In genomic region chr4:40057540-40058091, GRCh38 we compare ENCODE assay signal across 8 cellular contexts. TPM values are rescaled to one million over a fixed set of nuclear protein-coding genes. Genes with fewer than 3 reads are reported as not detected.
DNase-seq lines count a peak whose midpoint lies in the region; TF ChIP-seq lines count a peak whose summit lies in the region.

No MANE protein-coding gene starts in this region.

- peak overlapping the region; percentile 60 for H2AFZ ChIP-seq in neural cell (ENCODE audit: low read depth, low read length)

- peak overlapping the region; percentile 98 for H3K4me2 ChIP-seq in neural cell (ENCODE audit: low read length)

- H3F3A ChIP-seq in neural cell (ENCODE audit: insufficient read depth, low read length, poor library complexity, severe bottlenecking), result peaks cover 6% of the 10 kb centered on the region

- TF ChIP-seq EP300 in neural cell (conservative IDR thresholded peaks at IDR 0.05; ENCODE audit: poor library complexity, severe bottlenecking), result peak; percentile 45

- POLR2A ChIA-PET in RWPE1 (lab: Yijun Ruan, JAX; ENCODE audit: low non-redundant PET), result interaction anchor here (0.9 to 1.0 kb wide), 2 partner anchors 127 to 259 kb away, joined by 3 to 14 read pairs; no protein-coding TSS in a partner anchor

- H3K9ac ChIP-seq in neural cell (ENCODE audit: low read length), result peak overlapping the region; percentile 99
- peak overlapping the region; percentile 89 to 97 (median 93) for H3K9ac ChIP-seq in subcutaneous abdominal adipose tissue (ENCODE audit: low read length in 5 of 5)

- peak; percentile 13 for TF ChIP-seq RAD21 in neural cell (conservative IDR thresholded peaks at IDR 0.05)

- H3K27me3 ChIP-seq in neural cell (ENCODE audit: insufficient read depth, low read depth, low read length) (no peaks in the 10 kb centered on the region), subcutaneous abdominal adipose tissue (ENCODE audit: control insufficient read depth in 5 of 5, insufficient read depth in 4 of 5, low read length in 5 of 5) (no peaks in the 10 kb centered on the region)

- H3K79me2 ChIP-seq in neural cell (replicated peaks; ENCODE audit: insufficient read depth, low read length), result peaks cover 41% of the 10 kb centered on the region

- TF ChIP-seq CTCF in LNCaP clone FGC (IDR thresholded peaks at IDR 0.05; ENCODE audit: control insufficient read depth, extremely low read depth, insufficient read depth), result no peak
- TF ChIP-seq CTCF in RWPE1 (conservative IDR thresholded peaks at IDR 0.05; ENCODE audit: low read depth), result no peak
- no peak for TF ChIP-seq CTCF in fibroblast of villous mesenchyme (IDR thresholded peaks at IDR 0.05; ENCODE audit: insufficient read depth, low read depth, low read length)
- TF ChIP-seq CTCF in neural cell (IDR thresholded peaks at IDR 0.05; ENCODE audit: poor library complexity, severe bottlenecking), result no peak

- H3K9me2 ChIP-seq in neural cell (ENCODE audit: insufficient read depth, low read length), result no peaks in the 10 kb centered on the region

- peak; percentile 95 for DNase-seq in ELR (ENCODE audit: low read depth)
- peak; percentile 98 for DNase-seq in H4 (ENCODE audit: low spot score)
- DNase-seq in LNCaP clone FGC (ENCODE audit: low read depth), result peak; percentile 98
- peak; percentile 97 for DNase-seq in RWPE1 (ENCODE audit: low spot score)
- peak; percentile 86 for DNase-seq in activated effector memory CD4-positive, alpha-beta T cell treated with anti-CD3 and anti-CD28 coated beads, Interleukin-2, amount 50 U/mL, for 16 hours
- DNase-seq in fibroblast of villous mesenchyme (ENCODE audit: low read depth), result peak; percentile 96

- CTCF ChIA-PET in RWPE1 (lab: Yijun Ruan, JAX), result interaction anchor here (0.7 kb wide), 1 partner anchor 240 kb away, joined by 3 read pairs; no protein-coding TSS in a partner anchor

- H4K20me1 ChIP-seq in neural cell (ENCODE audit: insufficient read depth), result no peaks in the 10 kb centered on the region

- H3K9me3 ChIP-seq in neural cell (ENCODE audit: low read length) (no peaks in the 10 kb centered on the region), subcutaneous abdominal adipose tissue (ENCODE audit: control insufficient read depth in 5 of 5, low read length in 5 of 5) (no peaks in the 10 kb centered on the region)

- peak overlapping the region; percentile 100 for H3K27ac ChIP-seq in RWPE1
- H3K27ac ChIP-seq in neural cell (ENCODE audit: low read length), result peak overlapping the region; percentile 95
- peak overlapping the region; percentile 100 for H3K27ac ChIP-seq in subcutaneous abdominal adipose tissue (ENCODE audit: low read depth, low read length)

- H3K36me3 ChIP-seq in neural cell (ENCODE audit: insufficient read depth, low read length), result no peaks in the 10 kb centered on the region
- peaks cover 0 to 2% (median 0%) of the 10 kb centered on the region in 5 donors for H3K36me3 ChIP-seq in subcutaneous abdominal adipose tissue (ENCODE audit: control insufficient read depth in 5 of 5, insufficient read depth in 5 of 5, low read length in 5 of 5)

- H3K4me1 ChIP-seq in subcutaneous abdominal adipose tissue (ENCODE audit: control insufficient read depth in 5 of 5, insufficient read depth in 5 of 5, low read length in 5 of 5), result peaks cover 4 to 31% (median 30%) of the 10 kb centered on the region in 5 donors

- peak overlapping the region; percentile 73 for H3K4me3 ChIP-seq in LNCaP clone FGC (ENCODE audit: low read depth, low read length)
- H3K4me3 ChIP-seq in fibroblast of villous mesenchyme (ENCODE audit: low read depth, low read length), result peak overlapping the region; percentile 80
- peak overlapping the region; percentile 96 for H3K4me3 ChIP-seq in neural cell (ENCODE audit: low read length)
- peak overlapping the region; percentile 79 to 90 (median 86) for H3K4me3 ChIP-seq in subcutaneous abdominal adipose tissue (ENCODE audit: low read depth in 1 of 5, low read length in 5 of 5)

TF ChIP-seq in neural cell, 6 proteins besides CTCF, POLR2A, EP300 and RAD21:
- peak; percentile 82 for TF ChIP-seq REST (IDR thresholded peaks at IDR 0.05; ENCODE audit: borderline replicate concordance)
- TF ChIP-seq MXI1 (conservative IDR thresholded peaks at IDR 0.05; ENCODE audit: poor library complexity, severe bottlenecking), result peak; percentile 79
- no peak for TF ChIP-seq EZH2 (IDR thresholded peaks at IDR 0.05; ENCODE audit: borderline replicate concordance, insufficient read depth, low read length, poor library complexity, severe bottlenecking)
- peak; percentile 9 for TF ChIP-seq SMC3 (conservative IDR thresholded peaks at IDR 0.05; ENCODE audit: poor library complexity)
- peak; percentile 71 for TF ChIP-seq TAF1 (IDR thresholded peaks at IDR 0.05; ENCODE audit: low read depth)
- TF ChIP-seq POLR2AphosphoS5 (IDR thresholded peaks at IDR 0.05), result peak; percentile 95

RNA-seq across cellular contexts. Expression of gene N4BP2, which starts 1.0 kb away (rescaled TPM):
- total RNA-seq in H4 (2014; rRNA removed; shearing (Covaris generic)), result 2.1 and 5.1 TPM in 2 replicates
- total RNA-seq in fibroblast of villous mesenchyme, result 8.2 and 8.7 TPM in 2 replicates
- 24.1 and 28.1 TPM in 2 replicates for polyA plus RNA-seq in neural cell
- 132 and 174 TPM in 2 replicates for polyA minus RNA-seq in neural cell

Comparison
In these comparisons a context has a peak if more than half of its experiments do, and no peak if none do; other contexts are left out.
1. Peak in every context shown above with its lines: DNase-seq, H3K4me3 ChIP-seq and H3K27ac ChIP-seq.